ENCODE assay signal across 1 cellular context in the genomic region with DNA sequence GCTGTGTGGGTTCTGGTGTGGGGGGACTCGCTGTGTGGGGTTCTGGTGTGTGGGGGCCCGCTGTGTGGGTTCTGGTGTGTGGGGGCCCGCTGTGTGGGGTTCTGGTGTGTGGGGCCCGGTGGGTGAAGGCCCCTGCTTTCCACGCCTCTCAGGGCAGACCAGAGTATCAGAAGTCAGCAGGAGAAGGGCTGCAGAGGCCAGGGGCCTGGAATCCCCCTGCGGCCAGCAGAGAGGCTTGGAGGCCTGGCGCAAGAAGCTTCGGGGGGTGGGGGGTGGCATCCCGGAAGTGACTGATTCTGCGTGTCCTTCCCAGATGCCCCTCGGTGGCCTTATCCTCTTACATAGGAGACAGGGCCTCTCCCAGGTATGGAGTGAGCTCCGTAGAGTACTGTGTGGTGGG.
TF ChIP-seq lines count a peak whose summit lies in the region.

No MANE protein-coding gene starts in this region.

TF ChIP-seq in IMR-90, 13 proteins besides CTCF, POLR2A, EP300 and RAD21:
- TF ChIP-seq CEBPB (IDR thresholded peaks at IDR 0.05; ENCODE audit: low read depth, low read length), result no peak
- TF ChIP-seq MXI1 (IDR thresholded peaks at IDR 0.05; ENCODE audit: borderline replicate concordance, low read depth, low read length), result no peak
- TF ChIP-seq SMC3 (IDR thresholded peaks at IDR 0.05; ENCODE audit: low read depth, low read length), result no peak
